ENCODE assay signal across 1 cellular context in the genomic region with DNA sequence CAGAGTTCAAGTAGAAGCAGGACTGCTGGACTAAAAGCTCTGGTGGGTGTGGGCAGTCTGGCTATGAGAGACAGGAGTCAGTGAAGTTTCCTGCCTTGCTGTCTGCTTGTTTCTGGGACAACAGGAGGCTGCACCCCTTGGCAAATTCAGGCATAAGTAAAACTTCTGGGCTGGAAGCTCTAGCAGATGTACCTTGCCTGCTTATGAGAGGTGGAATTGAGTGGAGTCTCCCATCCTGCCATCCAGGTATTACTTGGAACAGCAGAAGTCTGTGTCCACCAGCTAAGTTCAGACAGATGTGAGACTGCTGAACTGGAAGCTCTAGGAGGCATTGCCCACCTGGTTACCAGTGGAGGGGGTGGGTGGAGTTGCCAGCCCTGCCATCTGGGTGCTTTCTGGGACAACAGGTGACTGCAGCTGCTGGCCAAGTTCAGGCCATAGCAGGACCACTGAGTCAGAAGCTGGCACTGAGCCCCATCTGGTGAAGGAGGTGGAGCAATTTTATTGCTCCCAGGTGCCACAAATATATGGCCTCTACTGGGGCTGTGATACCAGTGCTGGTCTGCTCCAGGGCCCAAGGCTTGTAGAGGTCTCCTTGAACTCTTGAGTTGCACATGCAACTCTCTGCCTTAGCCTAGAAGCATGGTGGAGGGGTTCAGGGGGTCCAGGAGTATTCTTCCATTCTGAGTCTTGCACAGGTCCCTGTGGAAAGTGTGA.
TF ChIP-seq lines count a peak whose summit lies in the region.

No MANE protein-coding gene starts in this region.

TF ChIP-seq in IMR-90, 13 proteins besides CTCF, POLR2A, EP300 and RAD21:
- TF ChIP-seq RFX5 (IDR thresholded peaks at IDR 0.05; ENCODE audit: low read depth, low read length) = no peak
- no peak for TF ChIP-seq CEBPB (IDR thresholded peaks at IDR 0.05; ENCODE audit: low read depth, low read length)
- TF ChIP-seq, protein P1, sequence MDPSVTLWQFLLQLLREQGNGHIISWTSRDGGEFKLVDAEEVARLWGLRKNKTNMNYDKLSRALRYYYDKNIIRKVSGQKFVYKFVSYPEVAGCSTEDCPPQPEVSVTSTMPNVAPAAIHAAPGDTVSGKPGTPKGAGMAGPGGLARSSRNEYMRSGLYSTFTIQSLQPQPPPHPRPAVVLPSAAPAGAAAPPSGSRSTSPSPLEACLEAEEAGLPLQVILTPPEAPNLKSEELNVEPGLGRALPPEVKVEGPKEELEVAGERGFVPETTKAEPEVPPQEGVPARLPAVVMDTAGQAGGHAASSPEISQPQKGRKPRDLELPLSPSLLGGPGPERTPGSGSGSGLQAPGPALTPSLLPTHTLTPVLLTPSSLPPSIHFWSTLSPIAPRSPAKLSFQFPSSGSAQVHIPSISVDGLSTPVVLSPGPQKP (IDR thresholded peaks at IDR 0.05; ENCODE audit: borderline replicate concordance, low read depth, low read length) = no peak
- no peak for TF ChIP-seq CHD1 (IDR thresholded peaks at IDR 0.05; ENCODE audit: low read depth, low read length)
- TF ChIP-seq BHLHE40 (IDR thresholded peaks at IDR 0.05; ENCODE audit: low read depth, low read length) = no peak
- no peak for TF ChIP-seq RCOR1 (IDR thresholded peaks at IDR 0.05; ENCODE audit: insufficient replicate concordance, low read length)
